9 cellular contexts compared by ENCODE assay signal in the genomic region with DNA sequence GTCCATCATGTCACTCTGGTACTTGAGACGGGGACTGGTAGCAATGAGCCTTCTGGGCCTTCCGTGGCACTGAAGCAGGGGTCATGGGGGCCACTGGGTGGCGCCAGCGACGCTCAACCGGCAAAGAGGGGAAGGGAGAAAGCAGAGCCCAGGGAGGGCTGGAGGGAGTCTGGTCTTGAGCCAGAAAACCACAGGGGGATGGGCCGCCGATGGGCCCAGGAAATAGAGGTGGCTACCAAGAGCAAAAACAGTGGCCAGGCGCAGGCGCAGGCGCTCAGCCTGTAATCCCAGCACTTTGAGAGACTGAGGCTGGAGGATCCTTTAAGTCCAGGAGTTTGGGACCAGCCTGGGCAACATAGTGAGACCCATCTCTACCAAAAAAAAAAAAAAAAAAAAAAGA. TPM values are rescaled to one million over a fixed set of nuclear protein-coding genes. Genes with fewer than 3 reads are reported as not detected.
DNase-seq lines count a peak whose midpoint lies in the region; ATAC-seq and TF ChIP-seq lines count a peak whose summit lies in the region.
"Had no signal": no experiment of that assay in that cellular context is flagged by ENCODE, and none has a peak within 500 bp of the region (broad histone marks: within the 10 kb centered on the region; RNA-seq: fewer than 3 reads in every experiment).

No MANE protein-coding gene starts in this region.

- no peaks in the 10 kb centered on the region for H3K9me3 ChIP-seq in adrenal gland (replicated peaks in 1 of 3)
- H3K9me3 ChIP-seq in left lung = no peaks in the 10 kb centered on the region
- H3K9me3 ChIP-seq: suprapubic skin had no signal

- TF ChIP-seq CTCF in 22Rv1 (IDR thresholded peaks at IDR 0.05) = peak; percentile 86
- peak; percentile 84 for TF ChIP-seq CTCF in GM12873 (IDR thresholded peaks at IDR 0.05; ENCODE audit: insufficient read depth, low read depth, low read length, missing control alignments)
- peak; percentile 17 to 53 (median 49) for TF ChIP-seq CTCF in adrenal gland (IDR thresholded peaks at IDR 0.05)
- TF ChIP-seq CTCF in left lung (IDR thresholded peaks at IDR 0.05) = peak; percentile 30 to 46

- H3K36me3 ChIP-seq in adrenal gland (replicated peaks in 1 of 2) = no peaks in the 10 kb centered on the region
- no peaks in the 10 kb centered on the region for H3K36me3 ChIP-seq in left lung
- H3K36me3 ChIP-seq: suprapubic skin had no signal

- intact Hi-C loops in adrenal gland (cut with DNase I) (no loop called here), left lung (cut with DNase I) (no loop called here)

- DNase-seq in RPMI7951 (ENCODE audit: low read depth) (peak; percentile 39), adrenal gland (peak; percentile 21 to 58 (median 39)), left lung (peak in 1 of 2 donors; percentile 83), ureter (ENCODE audit: low spot score) (peak; percentile 37), pons (ENCODE audit: low spot score) (no peak)

- H3K27ac ChIP-seq in 22Rv1 (no peak overlapping the region), adrenal gland (no peak overlapping the region), left lung (no peak overlapping the region)
- H3K27ac ChIP-seq: suprapubic skin had no signal

- 33 to 41% (median 37%) methylated on average over 11 of the region's 11 CpGs for WGBS in adrenal gland, 4 donors

- H3K4me3 ChIP-seq in adrenal gland (no peak overlapping the region), left lung (no peak overlapping the region)
- H3K4me3 ChIP-seq: suprapubic skin had no signal

- H3K4me1 ChIP-seq in adrenal gland (replicated peaks in 1 of 2) (no peaks in the 10 kb centered on the region), left lung (no peaks in the 10 kb centered on the region)
- H3K4me1 ChIP-seq: suprapubic skin had no signal

- no peak for TF ChIP-seq POLR2A in adrenal gland (IDR thresholded peaks at IDR 0.05)

- H3K27me3 ChIP-seq in adrenal gland = no peaks in the 10 kb centered on the region
- no peaks in the 10 kb centered on the region for H3K27me3 ChIP-seq in left lung
- H3K27me3 ChIP-seq: suprapubic skin had no signal

- ATAC-seq in HG02973 (IDR thresholded peaks at IDR 0.05; ENCODE audit: unreplicated experiment) (peak; percentile 81), left lung (peak; percentile 71)

RNA-seq across cellular contexts. Expression of gene EXOC8, which starts 21.8 kb away (rescaled TPM):
- 9.8 and 10.3 TPM in 2 replicates for total RNA-seq in RPMI7951 (2014; rRNA removed; shearing (Covaris generic))
- 10 to 100 TPM in 7 of 8 donors, 1 to 10 TPM in 1; 9.6 to 21.1 (median 15.3) TPM for total RNA-seq in adrenal gland
- polyA plus RNA-seq in adrenal gland = 10 to 100 TPM in 1 of 3 donors, 1 to 10 TPM in 2; 2.4 to 11.9 (median 3.5) TPM
- total RNA-seq in left lung = 10 to 100 TPM; 19.8 to 20.4 TPM
- total RNA-seq in ureter = 13.3 TPM

RNA-seq across cellular contexts. Expression of gene SPRTN, which starts 22.2 kb away (rescaled TPM):
- total RNA-seq in RPMI7951 (2014; rRNA removed; shearing (Covaris generic)) = 15.1 and 16.5 TPM in 2 replicates
- total RNA-seq in adrenal gland (10 to 100 TPM in 5 of 8 donors, 1 to 10 TPM in 3; 6.3 to 13.5 (median 11.0) TPM), left lung (10 to 100 TPM in 1 of 2 donors, 1 to 10 TPM in 1; 9.4 to 14.6 TPM), ureter (10.9 TPM)
- polyA plus RNA-seq in adrenal gland = 10 to 100 TPM in 1 of 3 donors, 1 to 10 TPM in 2; 3.9 to 14.0 (median 5.1) TPM
